In genomic region chr2:191746809-191747208, GRCh38 we compare ENCODE assay signal across 25 cellular contexts.
DNase-seq lines count a peak whose midpoint lies in the region; ATAC-seq and TF ChIP-seq lines count a peak whose summit lies in the region.
"Had no signal": no experiment of that assay in that cellular context is flagged by ENCODE, and none has a peak within 500 bp of the region (broad histone marks: within the 10 kb centered on the region; RNA-seq: fewer than 3 reads in every experiment).

No MANE protein-coding gene starts in this region.

- in situ Hi-C loops in mammary epithelial cell (cut with MboI; ENCODE audit: low sequenced_read_pairs in 2 of 2), result no loop called here

- no peaks in the 10 kb centered on the region for H3K9me3 Mint-ChIP-seq in CD4-positive, alpha-beta memory T cell
- no peaks in the 10 kb centered on the region for H3K9me3 Mint-ChIP-seq in activated CD4-positive, alpha-beta memory T cell treated with anti-CD3 and anti-CD28 coated beads for 36 hours
- H3K9me3 Mint-ChIP-seq: activated CD8-positive, alpha-beta T cell treated with anti-CD3 and anti-CD28 coated beads for 36 hours; activated naive CD4-positive, alpha-beta T cell treated with anti-CD3 and anti-CD28 coated beads for 36 hours; CD4-positive, alpha-beta T cell; immature natural killer cell had no signal

- H3K9ac ChIP-seq in mammary epithelial cell (ENCODE audit: insufficient read depth, low read length), result no peak overlapping the region

- TF ChIP-seq CTCF in BJ (IDR thresholded peaks at IDR 0.05; ENCODE audit: insufficient read depth, low read depth, low read length) (no peak), mammary epithelial cell (conservative IDR thresholded peaks at IDR 0.05 in 1 of 2, IDR thresholded peaks at IDR 0.05 in 1 of 2; ENCODE audit: extremely low read depth in 1 of 2, insufficient read depth in 1 of 2, low read depth in 1 of 2, low read length in 2 of 2) (no peak), omental fat pad (IDR thresholded peaks at IDR 0.05) (no peak)

- no peaks in the 10 kb centered on the region for H3K36me3 ChIP-seq in BJ (ENCODE audit: control insufficient read depth, insufficient read depth, low read length)
- H3K36me3 ChIP-seq in mammary epithelial cell (ENCODE audit: insufficient read depth, low read length), result no peaks in the 10 kb centered on the region
- no peaks in the 10 kb centered on the region for H3K36me3 ChIP-seq in CD4-positive, alpha-beta memory T cell (ENCODE audit: insufficient read depth, low read length)
- H3K36me3 ChIP-seq: adrenal gland, SJSA1 had no signal

- no peaks in the 10 kb centered on the region for H3K9me3 ChIP-seq in mammary epithelial cell (replicated peaks; ENCODE audit: insufficient read depth, low read length)
- no peaks in the 10 kb centered on the region for H3K9me3 ChIP-seq in CD4-positive, alpha-beta memory T cell (ENCODE audit: control insufficient read depth in 1 of 2, low read length in 2 of 2)
- H3K9me3 ChIP-seq: adrenal gland, SJSA1 had no signal

- H3K4me3 ChIP-seq in BJ (ENCODE audit: low read depth, low read length) (no peak overlapping the region), mammary epithelial cell (replicated peaks in 1 of 3; ENCODE audit: insufficient read depth in 1 of 3, low read depth in 2 of 3, low read length in 3 of 3) (no peak overlapping the region)
- H3K4me3 ChIP-seq in CD4-positive, alpha-beta memory T cell (ENCODE audit: low read length in 2 of 2), result no peak overlapping the region
- H3K4me3 ChIP-seq: adrenal gland, SJSA1 had no signal

- intact Hi-C loops in mammary epithelial cell (cut with micrococcal nuclease), result no loop called here
- intact Hi-C loops in CD4-positive, alpha-beta memory T cell (cut with micrococcal nuclease), result no loop called here
- intact Hi-C loops in activated CD4-positive, alpha-beta memory T cell treated with anti-CD3 and anti-CD28 coated beads for 36 hours (cut with micrococcal nuclease), result loop anchor here (10.0 kb wide), 1 partner anchor 552 kb away; no protein-coding TSS in a partner anchor

- H3K4me1 ChIP-seq in mammary epithelial cell (ENCODE audit: insufficient read depth, low read length), result peaks cover 24% of the 10 kb centered on the region
- H3K4me1 ChIP-seq in CD4-positive, alpha-beta memory T cell (ENCODE audit: insufficient read depth, low read length), result no peaks in the 10 kb centered on the region
- H3K4me1 ChIP-seq: adrenal gland, SJSA1 had no signal

- H3K27ac ChIP-seq in mammary epithelial cell (ENCODE audit: insufficient read depth, low read depth, low read length), result no peak overlapping the region
- no peak overlapping the region for H3K27ac ChIP-seq in CD4-positive, alpha-beta memory T cell (ENCODE audit: low read depth, low read length)
- H3K27ac ChIP-seq: adrenal gland, SJSA1 had no signal

- H3K4me3 Mint-ChIP-seq in CD4-positive, alpha-beta memory T cell, result no peak overlapping the region
- no peak overlapping the region for H3K4me3 Mint-ChIP-seq in activated CD4-positive, alpha-beta memory T cell treated with anti-CD3 and anti-CD28 coated beads for 36 hours
- H3K4me3 Mint-ChIP-seq: activated CD8-positive, alpha-beta T cell treated with anti-CD3 and anti-CD28 coated beads for 36 hours; activated naive CD4-positive, alpha-beta T cell treated with anti-CD3 and anti-CD28 coated beads for 36 hours; brain; CD4-positive, alpha-beta T cell; immature natural killer cell; nephron progenitor cell had no signal

- H2AFZ ChIP-seq in mammary epithelial cell (ENCODE audit: low read depth, low read length), result no peak overlapping the region

- H3K27me3 ChIP-seq in BJ (ENCODE audit: control insufficient read depth, insufficient read depth, low read length) (no peaks in the 10 kb centered on the region; the same call in 1 of the 2 replicates), mammary epithelial cell (ENCODE audit: insufficient read depth, low read length) (no peaks in the 10 kb centered on the region)
- no peaks in the 10 kb centered on the region for H3K27me3 ChIP-seq in CD4-positive, alpha-beta memory T cell (ENCODE audit: insufficient read depth, low read length)
- H3K27me3 ChIP-seq: adrenal gland had no signal

- CTCF ChIA-PET in BJ (lab: Yijun Ruan, JAX) (interaction anchor here (0.6 to 1.3 kb wide), 4 partner anchors 20 to 502 kb away, joined by 3 to 4 read pairs (median 4); no protein-coding TSS in a partner anchor), mammary epithelial cell (lab: Charles Lee; ENCODE audit: low non-redundant PET) (no interaction called here)
- CTCF ChIA-PET in CD4-positive, alpha-beta memory T cell (lab: Charles Lee; ENCODE audit: partially characterized antibody), result interaction anchor here (1.8 to 2.9 kb wide), 2 partner anchors 12 to 416 kb away, joined by 6 to 16 read pairs; no protein-coding TSS in a partner anchor
- CTCF ChIA-PET in activated CD4-positive, alpha-beta memory T cell treated with anti-CD3 and anti-CD28 coated beads for 36 hours (lab: Charles Lee), result no interaction called here

- H3K36me3 Mint-ChIP-seq in CD4-positive, alpha-beta memory T cell, result no peaks in the 10 kb centered on the region
- no peaks in the 10 kb centered on the region for H3K36me3 Mint-ChIP-seq in activated CD4-positive, alpha-beta memory T cell treated with anti-CD3 and anti-CD28 coated beads for 36 hours
- H3K36me3 Mint-ChIP-seq: brain, immature natural killer cell had no signal

- H3K27me3 Mint-ChIP-seq in CD4-positive, alpha-beta memory T cell, result peaks cover 7 to 10% of the 10 kb centered on the region in 2 donors
- H3K27me3 Mint-ChIP-seq in activated CD4-positive, alpha-beta memory T cell treated with anti-CD3 and anti-CD28 coated beads for 36 hours, result peaks cover 4% of the 10 kb centered on the region
- H3K27me3 Mint-ChIP-seq: brain had no signal

- DNase-seq in BJ (ENCODE audit: low read depth) (peak; percentile 3), LHCN-M2 (ENCODE audit: low read depth) (peak; percentile 11), mammary epithelial cell (peak; percentile 58), omental fat pad (ENCODE audit: low spot score) (no peak)
- no peak for DNase-seq in CD4-positive, alpha-beta memory T cell
- no peak for DNase-seq in activated CD4-positive, alpha-beta memory T cell treated with anti-CD3 and anti-CD28 coated beads for 36 hours
- DNase-seq: activated CD4-positive, CD25-positive, alpha-beta regulatory T cell treated with anti-CD3 and anti-CD28 coated beads, Interleukin-2, amount 50 U/mL, for 72 hours; activated CD8-positive, alpha-beta memory T cell treated with anti-CD3 and anti-CD28 coated beads, Interleukin-2, amount 50 U/mL, for 48 hours; activated CD8-positive, alpha-beta T cell treated with anti-CD3 and anti-CD28 coated beads for 36 hours; activated naive CD4-positive, alpha-beta T cell treated with anti-CD3 and anti-CD28 coated beads for 36 hours; adrenal gland; AML-193; CD4-positive, alpha-beta T cell; immature natural killer cell; left colon; NCI-H1092; NCI-H1694 treated with DMSO at 0.1 percent for 48 hours; nephron progenitor cell; RPMI8226; stimulated activated CD4-positive, alpha-beta T cell treated with anti-CD3 and anti-CD28 coated beads, Interleukin-1b, Interleukin-23, amount 100 ng/mL, for 48 hours; stimulated activated naive CD4-positive, alpha-beta T cell treated with Interleukin-2 at 50 U/mL for 16 hours had no signal

- dilution Hi-C loops in mammary epithelial cell (cut with HindIII; ENCODE audit: low sequenced_read_pairs), result no loop called here

- H3K27ac Mint-ChIP-seq in CD4-positive, alpha-beta memory T cell, result no peak overlapping the region
- H3K27ac Mint-ChIP-seq in activated CD4-positive, alpha-beta memory T cell treated with anti-CD3 and anti-CD28 coated beads for 36 hours, result no peak overlapping the region
- H3K27ac Mint-ChIP-seq: activated CD8-positive, alpha-beta T cell treated with anti-CD3 and anti-CD28 coated beads for 36 hours; activated naive CD4-positive, alpha-beta T cell treated with anti-CD3 and anti-CD28 coated beads for 36 hours; CD4-positive, alpha-beta T cell; immature natural killer cell; nephron progenitor cell had no signal

- no peaks in the 10 kb centered on the region for H3K79me2 ChIP-seq in mammary epithelial cell (ENCODE audit: insufficient read depth, low read length)

- POLR2A ChIA-PET in BJ (lab: Charles Lee), result no interaction called here
- POLR2A ChIA-PET in CD4-positive, alpha-beta memory T cell (lab: Charles Lee; ENCODE audit: partially characterized antibody), result no interaction called here
- POLR2A ChIA-PET in activated CD4-positive, alpha-beta memory T cell treated with anti-CD3 and anti-CD28 coated beads for 36 hours (lab: Charles Lee), result no interaction called here

- H3K4me2 ChIP-seq in mammary epithelial cell (ENCODE audit: insufficient read depth, low read depth, low read length), result no peak overlapping the region

- no peaks in the 10 kb centered on the region for H3K4me1 Mint-ChIP-seq in CD4-positive, alpha-beta memory T cell
- peaks cover 15% of the 10 kb centered on the region for H3K4me1 Mint-ChIP-seq in activated CD4-positive, alpha-beta memory T cell treated with anti-CD3 and anti-CD28 coated beads for 36 hours (ENCODE audit: low read depth)
- H3K4me1 Mint-ChIP-seq: brain, immature natural killer cell, nephron progenitor cell had no signal

- ATAC-seq in omental fat pad (ENCODE audit: low FRiP score) (peak; percentile 31), GM19328 (IDR thresholded peaks at IDR 0.05; ENCODE audit: unreplicated experiment) (no peak), HG02759 (IDR thresholded peaks at IDR 0.05; ENCODE audit: unreplicated experiment) (no peak)
- ATAC-seq: activated CD8-positive, alpha-beta T cell treated with anti-CD3 and anti-CD28 coated beads for 36 hours; left colon had no signal

- no TSS peak for BruUV-seq in mammary epithelial cell (replicated peaks; lab: Mats Ljungman, UMichigan)

- no peaks in the 10 kb centered on the region for H4K20me1 ChIP-seq in mammary epithelial cell (ENCODE audit: insufficient read depth, low read length)

- WGBS in mammary epithelial cell (ENCODE audit: low coverage, missing lambda C conversion rate), result 0% methylated on average over 5 of the region's 5 CpGs

Comparison
In these comparisons a context has a peak if more than half of its experiments do, and no peak if none do; other contexts are left out.
1. DNase-seq: peak in BJ (single experiment), LHCN-M2 (single experiment) and mammary epithelial cell (single experiment); none in omental fat pad (single experiment), CD4-positive, alpha-beta memory T cell (0 of 5) and activated CD4-positive, alpha-beta memory T cell treated with anti-CD3 and anti-CD28 coated beads for 36 hours (single experiment).
2. CTCF ChIA-PET loops: an anchor here in BJ (0.6 to 1.3 kb wide) and CD4-positive, alpha-beta memory T cell (1.8 to 2.9 kb wide); none called in mammary epithelial cell and activated CD4-positive, alpha-beta memory T cell treated with anti-CD3 and anti-CD28 coated beads for 36 hours.